18 cellular contexts compared by ENCODE assay signal in genomic region chr16:57701759-57702371, GRCh38. TPM values are rescaled to one million over a fixed set of nuclear protein-coding genes. Genes with fewer than 3 reads are reported as not detected.
A peak's percentile ranks its signal among the peaks of the same experiment; 100 is the strongest.
DNase-seq lines count a peak whose midpoint lies in the region; ATAC-seq and TF ChIP-seq lines count a peak whose summit lies in the region.
"Had no signal": no experiment of that assay in that cellular context is flagged by ENCODE, and none has a peak within 500 bp of the region (broad histone marks: within the 10 kb centered on the region; RNA-seq: fewer than 3 reads in every experiment).

No MANE protein-coding gene starts in this region.

- POLR2A ChIA-PET in HEK293T (lab: Yijun Ruan, JAX), result no interaction called here

- peak overlapping the region; percentile 22 for H3K27ac Mint-ChIP-seq in mesothelial cell of epicardium
- H3K27ac Mint-ChIP-seq: B cell; CD4-positive, alpha-beta memory T cell had no signal

- ATAC-seq in body of pancreas, result no peak
- ATAC-seq: HCT116 had no signal

- DNase-seq in HEK293T (ENCODE audit: extremely low spot score) (no peak), body of pancreas (no peak), mesothelial cell of epicardium (ENCODE audit: low spot score in 2 of 2, unreplicated experiment in 2 of 2) (no peak), renal cortical epithelial cell (ENCODE audit: low read depth) (peak; percentile 4), AML-193 (lab: John Stamatoyannopoulos, UW) (no peak), AG20443 (ENCODE audit: low spot score) (no peak), Kasumi-1 (lab: John Stamatoyannopoulos, UW) (no peak)
- no peak for DNase-seq in effector CD8-positive, alpha-beta T cell (lab: John Stamatoyannopoulos, UW)
- DNase-seq: CD4-positive, alpha-beta memory T cell; DMS 273 treated with DMSO at 0.1 percent for 48 hours; KBM-7; MG63; NCI-H1105; NCI-H1694 treated with DMSO at 0.1 percent for 48 hours; NCI-H446 had no signal

- peaks cover 46% of the 10 kb centered on the region for H3K4me1 ChIP-seq in body of pancreas

- peaks cover 16% of the 10 kb centered on the region for H3K4me1 Mint-ChIP-seq in mesothelial cell of epicardium
- H3K4me1 Mint-ChIP-seq: B cell; CD4-positive, alpha-beta memory T cell had no signal

- peak overlapping the region in 3 of 4 donors; percentile 60 to 68 (median 63) for H3K27ac ChIP-seq in body of pancreas

- TF ChIP-seq CTCF in body of pancreas (IDR thresholded peaks at IDR 0.05), result no peak
- TF ChIP-seq CTCF in mesothelial cell of epicardium (IDR thresholded peaks at IDR 0.05; ENCODE audit: unreplicated experiment), result no peak

- no peaks in the 10 kb centered on the region for H3K36me3 Mint-ChIP-seq in mesothelial cell of epicardium
- H3K36me3 Mint-ChIP-seq: CD4-positive, alpha-beta memory T cell had no signal

- no peaks in the 10 kb centered on the region for H3K27me3 ChIP-seq in body of pancreas
- H3K27me3 ChIP-seq: MG63 had no signal

- CTCF ChIA-PET in HEK293T (lab: Yijun Ruan, JAX), result no interaction called here

- no peak overlapping the region for H3K4me3 Mint-ChIP-seq in mesothelial cell of epicardium
- H3K4me3 Mint-ChIP-seq: B cell; CD4-positive, alpha-beta memory T cell had no signal

- no peaks in the 10 kb centered on the region for H3K27me3 Mint-ChIP-seq in mesothelial cell of epicardium (ENCODE audit: low read depth)

- H3K9me3 ChIP-seq in body of pancreas, result no peaks in the 10 kb centered on the region
- H3K9me3 ChIP-seq: MG63 had no signal

- H3K36me3 ChIP-seq in body of pancreas (replicated peaks in 1 of 2; ENCODE audit: insufficient read depth in 1 of 2, low read depth in 2 of 2), result no peaks in the 10 kb centered on the region
- H3K36me3 ChIP-seq: MG63 had no signal

- H3K4me3 ChIP-seq in body of pancreas, result no peak overlapping the region
- H3K4me3 ChIP-seq: MG63 had no signal

- no peaks in the 10 kb centered on the region for H3K9me3 Mint-ChIP-seq in mesothelial cell of epicardium

- 86 to 89% methylated on average over 13 to 20 of the region's 23 CpGs for WGBS in body of pancreas, 2 donors

- intact Hi-C loops in body of pancreas (cut with DNase I), result no loop called here

- TF ChIP-seq POLR2A in body of pancreas (IDR thresholded peaks at IDR 0.05), result no peak

TF ChIP-seq in HEK293T, 16 proteins besides CTCF, POLR2A, EP300 and RAD21:
- no peak for TF ChIP-seq ELF4 (IDR thresholded peaks at IDR 0.05)
- TF ChIP-seq PKNOX1 (IDR thresholded peaks at IDR 0.05), result peak; percentile 6; the same call in 1 of the 2 replicates
- no peak for TF ChIP-seq LEF1 (IDR thresholded peaks at IDR 0.05; ENCODE audit: borderline replicate concordance)

RNA-seq across cellular contexts. Expression of gene DRC7, which starts 7.3 kb away (rescaled TPM):
- total RNA-seq in body of pancreas, result 1 to 10 TPM in 1 of 2 donors, not detected in 1; 1.3 TPM
- 0.43 to 0.47 TPM in 2 of 3 replicates, not detected in the other for total RNA-seq in mesothelial cell of epicardium
- total RNA-seq in renal cortical epithelial cell, result 2.9 TPM in 1 of 2 replicates, not detected in the other
- total RNA-seq: CD4-positive, alpha-beta memory T cell; Daoy had no signal

RNA-seq across cellular contexts. Expression of gene KATNB1, which starts 33.7 kb away (rescaled TPM):
- total RNA-seq in body of pancreas (10 to 100 TPM; 13.7 to 14.2 TPM), mesothelial cell of epicardium (22.1 to 24.9 TPM (median 24.6 TPM) in 3 replicates), renal cortical epithelial cell (23.8 and 31.8 TPM in 2 replicates)

RNA-seq across cellular contexts. Expression of gene ADGRG3, which starts 33.8 kb away (rescaled TPM):
- 1 to 10 TPM; 2.0 to 6.0 TPM for total RNA-seq in body of pancreas
- total RNA-seq in mesothelial cell of epicardium, result 0.38 TPM in 1 of 3 replicates, not detected in the others
- total RNA-seq in renal cortical epithelial cell, result not detected in 2 replicates
- total RNA-seq: B cell; CD4-positive, alpha-beta memory T cell; Daoy had no signal
